ENCODE assay signal across 19 cellular contexts in the genomic region with DNA sequence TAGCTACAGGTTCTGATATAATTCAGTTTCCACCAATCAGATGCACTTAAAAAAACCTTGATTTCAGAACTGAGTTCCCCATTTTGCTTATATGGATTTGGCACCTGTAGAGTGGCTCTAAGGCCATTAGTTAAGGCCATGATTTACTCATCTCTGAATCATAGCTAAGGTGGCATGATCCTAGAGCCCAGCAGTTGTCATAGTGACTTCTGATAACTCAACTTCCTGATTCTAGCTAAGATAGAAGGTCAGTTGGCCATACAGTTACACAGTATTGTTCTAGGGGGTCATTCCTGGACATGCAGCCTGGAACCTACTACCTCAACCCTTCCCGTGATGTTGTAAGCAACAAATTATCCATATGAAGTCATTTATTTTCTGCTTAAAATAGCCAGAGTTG. TPM values are rescaled to one million over a fixed set of nuclear protein-coding genes. Genes with fewer than 3 reads are reported as not detected.
DNase-seq lines count a peak whose midpoint lies in the region; ATAC-seq, FAIRE-seq and TF ChIP-seq lines count a peak whose summit lies in the region.
"Had no signal": no experiment of that assay in that cellular context is flagged by ENCODE, and none has a peak within 500 bp of the region (broad histone marks: within the 10 kb centered on the region; RNA-seq: fewer than 3 reads in every experiment).

No MANE protein-coding gene starts in this region.

- H3K9me2 ChIP-seq in PC-3 (replicated peaks; ENCODE audit: low read length), result no peaks in the 10 kb centered on the region

- H3K4me1 ChIP-seq in PC-3 (ENCODE audit: insufficient read depth, low read length) (no peaks in the 10 kb centered on the region), endothelial cell of umbilical vein (ENCODE audit: control insufficient read depth, extremely low read depth, insufficient read depth, low read length) (peaks cover 7% of the 10 kb centered on the region)
- H3K4me1 ChIP-seq: HAP-1 had no signal

- H3K9me3 Mint-ChIP-seq in stimulated activated effector memory CD8-positive, alpha-beta T cell treated with anti-CD3 and anti-CD28 coated beads, Interleukin-12 subunit alpha, Interleukin-12 subunit beta, amount 100 ng/mL, for 72 hours, result no peaks in the 10 kb centered on the region

- no peak for TF ChIP-seq POLR2A in endothelial cell of umbilical vein (IDR thresholded peaks at IDR 0.05; ENCODE audit: low read depth, low read length)

- POLR2A ChIA-PET in PC-3 (lab: Charles Lee; ENCODE audit: unreplicated experiment) (interaction anchor here (0.6 kb wide), 1 partner anchor 81 kb away, joined by 3 read pairs; no protein-coding TSS in a partner anchor), endothelial cell of umbilical vein (lab: Charles Lee) (no interaction called here)

- H3K4me3 Mint-ChIP-seq in stimulated activated effector memory CD8-positive, alpha-beta T cell treated with anti-CD3 and anti-CD28 coated beads, Interleukin-12 subunit alpha, Interleukin-12 subunit beta, amount 100 ng/mL, for 72 hours, result no peak overlapping the region
- H3K4me3 Mint-ChIP-seq: CD14-positive monocyte had no signal

- H3K36me3 Mint-ChIP-seq in stimulated activated effector memory CD8-positive, alpha-beta T cell treated with anti-CD3 and anti-CD28 coated beads, Interleukin-12 subunit alpha, Interleukin-12 subunit beta, amount 100 ng/mL, for 72 hours, result peaks cover 15% of the 10 kb centered on the region

- peak; percentile 74 for ATAC-seq in PC-3
- ATAC-seq in stimulated activated effector memory CD8-positive, alpha-beta T cell treated with anti-CD3 and anti-CD28 coated beads, Interleukin-12 subunit alpha, Interleukin-12 subunit beta, amount 100 ng/mL, for 72 hours, result peak; percentile 52
- ATAC-seq in HG03039 (IDR thresholded peaks at IDR 0.05; ENCODE audit: unreplicated experiment), result no peak
- no peak for ATAC-seq in left lobe of liver
- ATAC-seq: Right ventricle myocardium inferior had no signal

- intact Hi-C loops in PC-3 (cut with micrococcal nuclease), result no loop called here
- intact Hi-C loops in endothelial cell of umbilical vein (cut with micrococcal nuclease), result no loop called here

- H3K4me3 ChIP-seq in PC-3 (ENCODE audit: low read length), result no peak overlapping the region
- H3K4me3 ChIP-seq in endothelial cell of umbilical vein (replicated peaks in 1 of 3; ENCODE audit: insufficient read depth in 1 of 3, low read depth in 1 of 3, low read length in 3 of 3), result no peak overlapping the region
- H3K4me3 ChIP-seq: HAP-1, PC-9 had no signal

- H2AFZ ChIP-seq in PC-3 (ENCODE audit: low read length) (no peak overlapping the region), endothelial cell of umbilical vein (ENCODE audit: low read depth, low read length) (no peak overlapping the region)
- H2AFZ ChIP-seq: PC-9 had no signal

- TF ChIP-seq CTCF in PC-3 (conservative IDR thresholded peaks at IDR 0.05; ENCODE audit: low read depth, low read length) (no peak), endothelial cell of umbilical vein (IDR thresholded peaks at IDR 0.05; ENCODE audit: extremely low read depth in 1 of 2, insufficient read depth in 1 of 2, low read depth in 1 of 2, low read length in 2 of 2) (no peak)

- FAIRE-seq in endothelial cell of umbilical vein (lab: Jason Lieb, UNC), result no peak
- FAIRE-seq: G401.6 had no signal

- CTCF ChIA-PET in PC-3 (lab: Charles Lee) (interaction anchor here (0.7 kb wide), 1 partner anchor 82 kb away, joined by 3 read pairs; no protein-coding TSS in a partner anchor), endothelial cell of umbilical vein (lab: Charles Lee) (interaction anchor here (1.0 kb wide), 1 partner anchor 14 kb away, joined by 4 read pairs; no protein-coding TSS in a partner anchor)

- H3F3A ChIP-seq in PC-3 (ENCODE audit: low read length, unreplicated experiment), result no peaks in the 10 kb centered on the region

- H3K27me3 ChIP-seq in PC-3 (ENCODE audit: low read length) (no peaks in the 10 kb centered on the region), endothelial cell of umbilical vein (ENCODE audit: control insufficient read depth in 2 of 2, insufficient read depth in 2 of 2, low read length in 2 of 2) (no peaks in the 10 kb centered on the region)

- H3K27ac Mint-ChIP-seq in stimulated activated effector memory CD8-positive, alpha-beta T cell treated with anti-CD3 and anti-CD28 coated beads, Interleukin-12 subunit alpha, Interleukin-12 subunit beta, amount 100 ng/mL, for 72 hours, result no peak overlapping the region

- H4K20me1 ChIP-seq in PC-3 (ENCODE audit: low read length) (no peaks in the 10 kb centered on the region), endothelial cell of umbilical vein (replicated peaks; ENCODE audit: control insufficient read depth, extremely low read depth, insufficient read depth, low read length) (no peaks in the 10 kb centered on the region)

- H3K79me2 ChIP-seq in PC-3 (ENCODE audit: low read length), result no peaks in the 10 kb centered on the region
- no peaks in the 10 kb centered on the region for H3K79me2 ChIP-seq in endothelial cell of umbilical vein (ENCODE audit: control insufficient read depth, insufficient read depth, low read length)

- H3K4me1 Mint-ChIP-seq in stimulated activated effector memory CD8-positive, alpha-beta T cell treated with anti-CD3 and anti-CD28 coated beads, Interleukin-12 subunit alpha, Interleukin-12 subunit beta, amount 100 ng/mL, for 72 hours, result no peaks in the 10 kb centered on the region

- dilution Hi-C loops in endothelial cell of umbilical vein (cut with MboI; ENCODE audit: extremely low pct_ligation_motif_present, low sequenced_read_pairs), result no loop called here

- H3K9me1 ChIP-seq in endothelial cell of umbilical vein (replicated peaks; ENCODE audit: control insufficient read depth, extremely low read depth, insufficient read depth, low read length), result peaks cover 4% of the 10 kb centered on the region

- BruUV-seq in PC-3 (replicated peaks; lab: Mats Ljungman, UMichigan) (no TSS peak), endothelial cell of umbilical vein (replicated peaks; lab: Mats Ljungman, UMichigan) (no TSS peak)

- peak; percentile 44 for DNase-seq in HT1080 (ENCODE audit: low read depth)
- no peak for DNase-seq in PC-3
- no peak for DNase-seq in endothelial cell of umbilical vein (ENCODE audit: low read depth, low spot score)
- no peak for DNase-seq in stimulated activated effector memory CD8-positive, alpha-beta T cell treated with anti-CD3 and anti-CD28 coated beads, Interleukin-12 subunit alpha, Interleukin-12 subunit beta, amount 100 ng/mL, for 72 hours (ENCODE audit: low spot score in 2 of 2)
- no peak for DNase-seq in left lobe of liver (ENCODE audit: low spot score)
- no peak for DNase-seq in NCI-H1092 treated with DMSO at 0.1 percent for 48 hours (lab: John Stamatoyannopoulos, UW)
- DNase-seq: AML-193, DMS79 treated with DMSO at 0.1 percent for 48 hours, KG1, NCI-H1105, NCI-H187 treated with DMSO at 0.1 percent for 48 hours, NCI-H226, NCI-H524 treated with DMSO at 0.1 percent for 48 hours had no signal

- H3K4me2 ChIP-seq in PC-3 (ENCODE audit: low read length), result no peak overlapping the region
- H3K4me2 ChIP-seq in endothelial cell of umbilical vein (ENCODE audit: insufficient read depth, low read length), result no peak overlapping the region
- H3K4me2 ChIP-seq: PC-9 had no signal

- no peaks in the 10 kb centered on the region for H3K9me3 ChIP-seq in PC-3 (ENCODE audit: low read length)
- no peaks in the 10 kb centered on the region for H3K9me3 ChIP-seq in endothelial cell of umbilical vein (replicated peaks; ENCODE audit: control insufficient read depth, insufficient read depth, low read length)
- H3K9me3 ChIP-seq: HAP-1 had no signal

- H3K27ac ChIP-seq in PC-3 (ENCODE audit: low read length) (no peak overlapping the region), endothelial cell of umbilical vein (ENCODE audit: insufficient read depth, low read depth, low read length) (no peak overlapping the region)
- H3K27ac ChIP-seq: PC-9 had no signal

- H3K36me3 ChIP-seq in PC-3 (ENCODE audit: low read depth, low read length) (no peaks in the 10 kb centered on the region), endothelial cell of umbilical vein (ENCODE audit: control insufficient read depth in 2 of 2, extremely low read depth in 1 of 2, insufficient read depth in 2 of 2, low read length in 2 of 2) (no peaks in the 10 kb centered on the region)

- H3K9ac ChIP-seq in PC-3 (ENCODE audit: low read length), result no peak overlapping the region
- no peak overlapping the region for H3K9ac ChIP-seq in endothelial cell of umbilical vein (replicated peaks; ENCODE audit: extremely low read depth, insufficient read depth, low read length)

TF ChIP-seq in endothelial cell of umbilical vein, 7 proteins besides CTCF, POLR2A, EP300 and RAD21 (continues in another document):
- TF ChIP-seq EZH2 (IDR thresholded peaks at IDR 0.05; ENCODE audit: borderline replicate concordance, low read depth, low read length, severe bottlenecking), result no peak
- TF ChIP-seq GATA2 (IDR thresholded peaks at IDR 0.05; ENCODE audit: insufficient read depth, insufficient read length, low read depth, low read length), result peak; percentile 76

RNA-seq across cellular contexts. Expression of gene TMEM87A, which starts 15.9 kb away (rescaled TPM):
- 31.3 and 42.4 TPM in 2 replicates for total RNA-seq in HT1080 (2014; rRNA removed; shearing (Covaris generic))
- 28.5 and 28.8 TPM in 2 replicates for polyA plus RNA-seq in HT1080 (2015; cell fraction: cytosol; rRNA removed)
- 58.1 and 58.4 TPM in 2 replicates for polyA plus RNA-seq in HT1080 (2015; cell fraction: nucleus; rRNA removed)
- total RNA-seq in PC-3 (2014; rRNA removed), result 55.8 and 56.3 TPM in 2 replicates
- total RNA-seq in endothelial cell of umbilical vein, result 41.1 and 45.5 TPM in 2 replicates
- 17.7 and 22.3 TPM in 2 replicates for polyA plus RNA-seq in endothelial cell of umbilical vein
- 17.9 and 18.6 TPM in 2 replicates for polyA plus RNA-seq in endothelial cell of umbilical vein (2011; cell fraction: cytosol; rRNA removed)
- polyA plus RNA-seq in endothelial cell of umbilical vein (2011; cell fraction: nucleus; rRNA removed), result 31.8 and 46.4 TPM in 2 replicates
- polyA plus RNA-seq in endothelial cell of umbilical vein (2012), result 22.2 and 27.7 TPM in 2 replicates
- polyA minus RNA-seq in endothelial cell of umbilical vein, result 45.6 and 47.3 TPM in 2 replicates
- 36.8 TPM for polyA minus RNA-seq in endothelial cell of umbilical vein (2011; cell fraction: cytosol; rRNA and poly(A)+ RNA removed)
- polyA minus RNA-seq in endothelial cell of umbilical vein (2011; cell fraction: nucleus; rRNA and poly(A)+ RNA removed), result 41.9 and 53.4 TPM in 2 replicates
- 12.7 TPM for total RNA-seq in left lobe of liver

RNA-seq across cellular contexts. Expression of gene GANC, which starts 16.2 kb away (rescaled TPM):
- 11.6 and 15.3 TPM in 2 replicates for total RNA-seq in HT1080 (2014; rRNA removed; shearing (Covaris generic))
- 10.9 and 11.7 TPM in 2 replicates for polyA plus RNA-seq in HT1080 (2015; cell fraction: cytosol; rRNA removed)
- polyA plus RNA-seq in HT1080 (2015; cell fraction: nucleus; rRNA removed), result 17.6 and 25.0 TPM in 2 replicates
- 8.2 and 12.4 TPM in 2 replicates for total RNA-seq in PC-3 (2014; rRNA removed)
- total RNA-seq in endothelial cell of umbilical vein, result 17.8 and 20.0 TPM in 2 replicates
- 8.5 and 8.7 TPM in 2 replicates for polyA plus RNA-seq in endothelial cell of umbilical vein
- polyA plus RNA-seq in endothelial cell of umbilical vein (2011; cell fraction: cytosol; rRNA removed), result 7.2 and 8.7 TPM in 2 replicates
- 27.3 and 28.4 TPM in 2 replicates for polyA plus RNA-seq in endothelial cell of umbilical vein (2011; cell fraction: nucleus; rRNA removed)
- polyA plus RNA-seq in endothelial cell of umbilical vein (2012), result 12.7 and 15.8 TPM in 2 replicates
- 12.6 and 18.4 TPM in 2 replicates for polyA minus RNA-seq in endothelial cell of umbilical vein
- polyA minus RNA-seq in endothelial cell of umbilical vein (2011; cell fraction: cytosol; rRNA and poly(A)+ RNA removed), result 12.3 TPM
- polyA minus RNA-seq in endothelial cell of umbilical vein (2011; cell fraction: nucleus; rRNA and poly(A)+ RNA removed), result 24.9 and 32.0 TPM in 2 replicates
- 33.8 TPM for total RNA-seq in left lobe of liver

Comparison
In these comparisons a context has a peak if more than half of its experiments do, and no peak if none do; other contexts are left out.
1. ATAC-seq: peak in PC-3 (single experiment) and stimulated activated effector memory CD8-positive, alpha-beta T cell treated with anti-CD3 and anti-CD28 coated beads, Interleukin-12 subunit alpha, Interleukin-12 subunit beta, amount 100 ng/mL, for 72 hours (single experiment); none in HG03039 (single experiment) and left lobe of liver (single experiment).